Comparison of ENCODE assay signal across 8 cellular contexts in the genomic region with DNA sequence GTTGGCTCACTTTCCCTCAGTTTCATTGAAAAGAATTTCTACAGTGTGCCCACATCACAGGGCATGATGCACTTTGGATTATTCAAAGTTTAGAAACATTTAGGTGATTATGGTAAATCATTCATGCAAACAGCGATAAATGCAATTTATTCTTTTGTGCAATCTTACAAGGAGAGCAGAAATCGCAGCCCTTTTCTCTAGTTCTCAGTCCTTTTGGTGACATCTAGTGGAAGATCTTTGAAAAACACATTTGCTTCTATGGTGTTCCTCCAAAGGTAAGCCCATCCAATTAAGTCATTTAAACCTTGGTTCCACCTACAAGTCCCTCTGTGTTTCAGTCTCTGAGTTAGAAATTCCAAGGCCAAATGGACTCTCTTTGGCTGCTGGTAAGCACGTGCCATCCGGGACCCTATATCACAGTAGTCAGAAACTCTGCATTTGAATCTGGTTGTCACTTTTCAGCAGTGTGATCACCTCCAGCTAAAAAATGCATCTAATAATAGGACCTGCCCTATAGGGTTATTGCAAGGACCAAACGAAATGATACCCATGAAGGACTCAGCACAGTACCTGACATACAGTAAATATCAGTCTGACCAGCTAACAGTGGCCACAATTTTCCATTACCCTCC.
DNase-seq lines count a peak whose midpoint lies in the region; ATAC-seq lines count a peak whose summit lies in the region.

No MANE protein-coding gene starts in this region.

- no peaks in the 10 kb centered on the region for H3K4me1 Mint-ChIP-seq in memory B cell

- DNase-seq in CD1c-positive myeloid dendritic cell (ENCODE audit: extremely low spot score) (peak; percentile 19), NCI-H69 (lab: John Stamatoyannopoulos, UW) (peak; percentile 67), cerebellar cortex (ENCODE audit: low spot score) (peak; percentile 83), memory B cell (ENCODE audit: low spot score in 2 of 2) (no peak), HK-2 (ENCODE audit: unreplicated experiment) (no peak)
- DNase-seq in activated naive CD4-positive, alpha-beta T cell treated with anti-CD3 and anti-CD28 coated beads, Interleukin-2, amount 50 U/mL, for 16 hours = no peak

- no peaks in the 10 kb centered on the region for H3K27me3 Mint-ChIP-seq in memory B cell

- no peak overlapping the region for H3K4me3 Mint-ChIP-seq in memory B cell

- peaks cover 19% of the 10 kb centered on the region for H3K36me3 Mint-ChIP-seq in memory B cell

- no peaks in the 10 kb centered on the region for H3K9me3 Mint-ChIP-seq in memory B cell

- ATAC-seq in GM18861 (IDR thresholded peaks at IDR 0.05; ENCODE audit: unreplicated experiment) (peak; percentile 54), memory B cell (ENCODE audit: low read depth) (peak; percentile 31), GM19467 (IDR thresholded peaks at IDR 0.05; ENCODE audit: unreplicated experiment) (no peak)

- no peak overlapping the region for H3K27ac Mint-ChIP-seq in memory B cell

Comparison
In these comparisons a context has a peak if more than half of its experiments do, and no peak if none do; other contexts are left out.
1. DNase-seq: peak in CD1c-positive myeloid dendritic cell (single experiment), NCI-H69 (single experiment) and cerebellar cortex (single experiment); none in memory B cell (0 of 2), activated naive CD4-positive, alpha-beta T cell treated with anti-CD3 and anti-CD28 coated beads, Interleukin-2, amount 50 U/mL, for 16 hours (single experiment) and HK-2 (single experiment).